ENCODE assay signal across 13 cellular contexts in genomic region chr17:964881-965280, GRCh38. TPM values are rescaled to one million over a fixed set of nuclear protein-coding genes. Genes with fewer than 3 reads are reported as not detected.
DNase-seq lines count a peak whose midpoint lies in the region; ATAC-seq and TF ChIP-seq lines count a peak whose summit lies in the region.
"Had no signal": no experiment of that assay in that cellular context is flagged by ENCODE, and none has a peak within 500 bp of the region (broad histone marks: within the 10 kb centered on the region; RNA-seq: fewer than 3 reads in every experiment).

No MANE protein-coding gene starts in this region.

- H3K4me3 ChIP-seq in HUES48 (ENCODE audit: low read depth, low read length): no peak overlapping the region
- no peak overlapping the region for H3K4me3 ChIP-seq in RWPE2 (ENCODE audit: severe bottlenecking)
- no peak overlapping the region for H3K4me3 ChIP-seq in iPS-15b (ENCODE audit: low read depth, low read length)
- peak overlapping the region; percentile 1 for H3K4me3 ChIP-seq in smooth muscle cell

- H3F3A ChIP-seq in smooth muscle cell (ENCODE audit: low read depth): peaks cover 24% of the 10 kb centered on the region

- H3K4me2 ChIP-seq in smooth muscle cell: peak overlapping the region; percentile 74

- no peak overlapping the region for H3K9ac ChIP-seq in HUES48 (ENCODE audit: low read depth, low read length)
- peak overlapping the region; percentile 48 for H3K9ac ChIP-seq in iPS-15b (ENCODE audit: low read depth, low read length)
- H3K9ac ChIP-seq in smooth muscle cell (ENCODE audit: low read depth): peak overlapping the region; percentile 3

- no peak for TF ChIP-seq CTCF in RWPE2 (IDR thresholded peaks at IDR 0.05; ENCODE audit: poor library complexity, severe bottlenecking)
- TF ChIP-seq CTCF in smooth muscle cell (IDR thresholded peaks at IDR 0.05; ENCODE audit: borderline replicate concordance, insufficient read depth, poor library complexity, severe bottlenecking): no peak

- H3K27ac ChIP-seq in HUES48 (ENCODE audit: low read depth, low read length) (peak overlapping the region; percentile 75), RWPE2 (ENCODE audit: poor library complexity, severe bottlenecking) (peak overlapping the region; percentile 10), smooth muscle cell (ENCODE audit: low read depth) (peak overlapping the region; percentile 83)

- H3K27me3 ChIP-seq in HUES48 (ENCODE audit: control insufficient read depth, insufficient read depth, low read length) (no peaks in the 10 kb centered on the region), RWPE2 (ENCODE audit: insufficient read depth, poor library complexity, severe bottlenecking) (no peaks in the 10 kb centered on the region), iPS-15b (ENCODE audit: control insufficient read depth, insufficient read depth, low read length) (no peaks in the 10 kb centered on the region), smooth muscle cell (ENCODE audit: low read depth) (no peaks in the 10 kb centered on the region)

- H3K4me1 ChIP-seq in HUES48 (ENCODE audit: control insufficient read depth, insufficient read depth, low read length) (peaks cover 50% of the 10 kb centered on the region), RWPE2 (ENCODE audit: insufficient read depth, poor library complexity, severe bottlenecking) (peaks cover 25% of the 10 kb centered on the region), iPS-15b (ENCODE audit: control insufficient read depth, insufficient read depth, low read length) (peaks cover 22% of the 10 kb centered on the region), smooth muscle cell (ENCODE audit: low read depth) (peaks cover 37% of the 10 kb centered on the region)

- DNase-seq in RWPE2 (ENCODE audit: low spot score): no peak
- DNase-seq in smooth muscle cell (lab: John Stamatoyannopoulos, UW; ENCODE audit: unreplicated experiment): no peak
- DNase-seq in COLO668 (lab: John Stamatoyannopoulos, UW; ENCODE audit: unreplicated experiment): no peak
- DNase-seq in 8988T: no peak
- DNase-seq: activated CD4-positive, alpha-beta T cell treated with anti-CD3 and anti-CD28 coated beads for 4 hours; activated T-cell treated with anti-CD3 and anti-CD28 coated beads, Interleukin-2, amount 50 U/mL, for 4 hours; CD8-positive, alpha-beta T cell; NCI-H2029; stimulated activated CD4-positive, alpha-beta T cell treated with anti-CD3 and anti-CD28 coated beads, Interleukin-4, amount 100 ng/mL, for 1 hour had no signal

- H3K36me3 ChIP-seq in HUES48 (ENCODE audit: control insufficient read depth, insufficient read depth, low read length) (no peaks in the 10 kb centered on the region), RWPE2 (ENCODE audit: low read depth) (peaks cover 42% of the 10 kb centered on the region), iPS-15b (ENCODE audit: control insufficient read depth, insufficient read depth, low read length) (no peaks in the 10 kb centered on the region), smooth muscle cell (ENCODE audit: low read depth) (no peaks in the 10 kb centered on the region)

- H2AFZ ChIP-seq in smooth muscle cell (ENCODE audit: low read depth): no peak overlapping the region

- H3K9me3 ChIP-seq in HUES48 (ENCODE audit: control insufficient read depth, insufficient read depth, low read length): no peaks in the 10 kb centered on the region
- H3K9me3 ChIP-seq in RWPE2 (ENCODE audit: severe bottlenecking): no peaks in the 10 kb centered on the region
- H3K9me3 ChIP-seq in iPS-15b (ENCODE audit: control insufficient read depth, insufficient read depth, low read length): no peaks in the 10 kb centered on the region
- H3K9me3 ChIP-seq in smooth muscle cell (replicated peaks; ENCODE audit: low read depth): no peaks in the 10 kb centered on the region

- peaks cover 86% of the 10 kb centered on the region for H3K79me2 ChIP-seq in smooth muscle cell (ENCODE audit: low read depth)

- 18% methylated on average over 14 of the region's 14 CpGs for WGBS in smooth muscle cell (ENCODE audit: low lambda C conversion rate)

- ATAC-seq in RWPE2 (ENCODE audit: low read depth) (no peak), GM19395 (IDR thresholded peaks at IDR 0.05; ENCODE audit: unreplicated experiment) (no peak)
- ATAC-seq: activated T-cell treated with anti-CD3 and anti-CD28 coated beads, Interleukin-2, amount 50 U/mL, for 4 hours; CD8-positive, alpha-beta T cell; stimulated activated memory B cell treated with anti-CD40 and anti-IgM and Interleukin-4, amounts not matched to agents 10 μg/mL and 1 μg/mL and 100 μg/mL, for 72 hours had no signal

- peaks cover 98% of the 10 kb centered on the region for H4K20me1 ChIP-seq in smooth muscle cell (ENCODE audit: low read depth)

RNA-seq across cellular contexts. Expression of gene NXN, which starts 14.7 kb away (rescaled TPM):
- total RNA-seq in smooth muscle cell: 58.3 and 89.0 TPM in 2 replicates
- 78.6 and 81.8 TPM in 2 replicates for polyA plus RNA-seq in smooth muscle cell

RNA-seq across cellular contexts. Expression of gene TIMM22, which starts 32.0 kb away (rescaled TPM):
- total RNA-seq in smooth muscle cell: 13.7 and 18.4 TPM in 2 replicates
- 24.0 and 27.9 TPM in 2 replicates for polyA plus RNA-seq in smooth muscle cell

Comparison
In these comparisons a context has a peak if more than half of its experiments do, and no peak if none do; other contexts are left out.
1. H3K27ac ChIP-seq: peak in every context shown above with its lines; median percentile 83 in smooth muscle cell; 75 in HUES48; 10 in RWPE2.